In genomic region chr3:182392182-182392917, GRCh38 we compare ENCODE assay signal across 20 cellular contexts.
DNase-seq lines count a peak whose midpoint lies in the region; TF ChIP-seq lines count a peak whose summit lies in the region.
"Had no signal": no experiment of that assay in that cellular context is flagged by ENCODE, and none has a peak within 500 bp of the region (broad histone marks: within the 10 kb centered on the region; RNA-seq: fewer than 3 reads in every experiment).

No MANE protein-coding gene starts in this region.

- H3K36me3 Mint-ChIP-seq in neural crest cell (ENCODE audit: low read depth), result no peaks in the 10 kb centered on the region
- H3K36me3 Mint-ChIP-seq: stimulated activated naive B cell treated with anti-CD40 and anti-IgM and Interleukin-4, amounts not matched to agents 10 μg/mL and 1 μg/mL and 100 μg/mL, for 72 hours had no signal

- no peaks in the 10 kb centered on the region for H3K4me1 Mint-ChIP-seq in neural crest cell
- H3K4me1 Mint-ChIP-seq: central memory CD8-positive, alpha-beta T cell; stimulated activated naive B cell treated with anti-CD40 and anti-IgM and Interleukin-4, amounts not matched to agents 10 μg/mL and 1 μg/mL and 100 μg/mL, for 72 hours had no signal

- no peak overlapping the region for H3K4me3 Mint-ChIP-seq in neural crest cell
- H3K4me3 Mint-ChIP-seq: central memory CD8-positive, alpha-beta T cell; stimulated activated naive B cell treated with anti-CD40 and anti-IgM and Interleukin-4, amounts not matched to agents 10 μg/mL and 1 μg/mL and 100 μg/mL, for 72 hours had no signal

- no peak overlapping the region for H3K27ac Mint-ChIP-seq in neural crest cell (ENCODE audit: unreplicated experiment)
- H3K27ac Mint-ChIP-seq: stimulated activated naive B cell treated with anti-CD40 and anti-IgM and Interleukin-4, amounts not matched to agents 10 μg/mL and 1 μg/mL and 100 μg/mL, for 72 hours had no signal

- TF ChIP-seq CTCF in GM12873 (IDR thresholded peaks at IDR 0.05; ENCODE audit: insufficient read depth, low read depth, low read length, missing control alignments) (peak; percentile 18), VCaP (conservative IDR thresholded peaks at IDR 0.05) (peak; percentile 51; the same call in 1 of the 2 replicates), neural crest cell (conservative IDR thresholded peaks at IDR 0.05) (peak; percentile 40)

- no peaks in the 10 kb centered on the region for H3K9me3 Mint-ChIP-seq in neural crest cell
- H3K9me3 Mint-ChIP-seq: stimulated activated naive B cell treated with anti-CD40 and anti-IgM and Interleukin-4, amounts not matched to agents 10 μg/mL and 1 μg/mL and 100 μg/mL, for 72 hours had no signal

- DNase-seq in HuH-7 (ENCODE audit: low spot score), result peak; percentile 8
- DNase-seq in neural crest cell (ENCODE audit: low read depth, low spot score), result no peak
- DNase-seq in central memory CD4-positive, alpha-beta T cell, result no peak
- DNase-seq in NOMO-1 treated with dmso at 0.1 percent for 144 hours (lab: John Stamatoyannopoulos, UW; ENCODE audit: unreplicated experiment), result no peak
- no peak for DNase-seq in NCI-H1930 (lab: John Stamatoyannopoulos, UW)
- DNase-seq: activated CD4-positive, alpha-beta T cell treated with anti-CD3 and anti-CD28 coated beads for 1 hour; amygdala; effector CD4-positive, alpha-beta T cell; GF-D8; IMR-90; midbrain; PC-9; retina; SK-N-SH; stimulated activated naive B cell treated with anti-CD40 and anti-IgM and Interleukin-4, amounts not matched to agents 10 μg/mL and 1 μg/mL and 100 μg/mL, for 72 hours; T-helper 9 cell had no signal

- H3K27me3 Mint-ChIP-seq in neural crest cell (ENCODE audit: low read depth), result no peaks in the 10 kb centered on the region
- H3K27me3 Mint-ChIP-seq: central memory CD8-positive, alpha-beta T cell; stimulated activated naive B cell treated with anti-CD40 and anti-IgM and Interleukin-4, amounts not matched to agents 10 μg/mL and 1 μg/mL and 100 μg/mL, for 72 hours had no signal

- no peak overlapping the region for H3K27ac ChIP-seq in VCaP
- H3K27ac ChIP-seq: PC-9, tibial nerve had no signal
